ENCODE assay signal across 12 cellular contexts in genomic region chr6:155121699-155122098, GRCh38.
DNase-seq lines count a peak whose midpoint lies in the region; TF ChIP-seq lines count a peak whose summit lies in the region.
"Had no signal": no experiment of that assay in that cellular context is flagged by ENCODE, and none has a peak within 500 bp of the region (broad histone marks: within the 10 kb centered on the region; RNA-seq: fewer than 3 reads in every experiment).

No MANE protein-coding gene starts in this region.

- no peak for TF ChIP-seq EP300 in sigmoid colon (IDR thresholded peaks at IDR 0.05)

- H3K9me3 ChIP-seq in SJCRH30 (replicated peaks) (no peaks in the 10 kb centered on the region), sigmoid colon (no peaks in the 10 kb centered on the region)

- H3K27ac ChIP-seq in SJCRH30 (peak overlapping the region; percentile 65), sigmoid colon (peak overlapping the region in 3 of 4 donors; percentile 69 to 76 (median 70))

- H3K27me3 ChIP-seq in SJCRH30 (no peaks in the 10 kb centered on the region), sigmoid colon (no peaks in the 10 kb centered on the region)

- intact Hi-C loops in sigmoid colon (cut with DNase I), result no loop called here

- WGBS in sigmoid colon, 2 donors, result 49 to 81% methylated on average over 11 of the region's 11 CpGs

- H3K4me3 ChIP-seq in SJCRH30 (peak overlapping the region; percentile 50), foreskin fibroblast (ENCODE audit: low read depth in 1 of 2, low read length in 2 of 2) (peak overlapping the region; percentile 29 to 32), sigmoid colon (peak overlapping the region; percentile 5 to 34 (median 26))
- H3K4me3 ChIP-seq: skin epidermis had no signal

- peak; percentile 63 for DNase-seq in GM03348 (ENCODE audit: low spot score)
- DNase-seq in SJCRH30, result peak; percentile 73 to 75
- peak in 1 of 2 donors; percentile 57 for DNase-seq in foreskin fibroblast
- peak; percentile 67 for DNase-seq in sigmoid colon
- no peak for DNase-seq in pons (ENCODE audit: low spot score)
- no peak for DNase-seq in activated T-cell treated with anti-CD3 and anti-CD28 coated beads for 4 hours
- no peak for DNase-seq in SHP77 treated with DMSO at 0.1 percent for 48 hours (lab: John Stamatoyannopoulos, UW)
- DNase-seq in NCI-H510A (lab: John Stamatoyannopoulos, UW), result no peak
- DNase-seq: DMS79 treated with DMSO at 0.1 percent for 48 hours, kidney, T-helper 9 cell had no signal

- H3K36me3 ChIP-seq in SJCRH30 (no peaks in the 10 kb centered on the region), sigmoid colon (no peaks in the 10 kb centered on the region)

- no peak for TF ChIP-seq CTCF in foreskin fibroblast (IDR thresholded peaks at IDR 0.05; ENCODE audit: low read depth, low read length)
- TF ChIP-seq CTCF in sigmoid colon (IDR thresholded peaks at IDR 0.05), result peak in 1 of 4 experiments; percentile 26

- no peak for TF ChIP-seq POLR2A in sigmoid colon (IDR thresholded peaks at IDR 0.05)

- H3K4me1 ChIP-seq in SJCRH30, result peaks cover 41% of the 10 kb centered on the region
- peaks cover 0 to 27% (median 14%) of the 10 kb centered on the region in 4 donors for H3K4me1 ChIP-seq in sigmoid colon

Comparison
In these comparisons a context has a peak if more than half of its experiments do, and no peak if none do; other contexts are left out.
1. DNase-seq: peak in GM03348 (single experiment), SJCRH30 (2 of 2) and sigmoid colon (single experiment); none in pons (single experiment), activated T-cell treated with anti-CD3 and anti-CD28 coated beads for 4 hours (single experiment), SHP77 treated with DMSO at 0.1 percent for 48 hours (single experiment) and NCI-H510A (single experiment).
2. Peak in every context shown above with its lines, with median percentiles within 50 percentile points of each other: H3K4me3 ChIP-seq.